Comparison of ENCODE assay signal across 8 cellular contexts in genomic region chr6:149648148-149649145, GRCh38.
DNase-seq lines count a peak whose midpoint lies in the region; ATAC-seq and TF ChIP-seq lines count a peak whose summit lies in the region.

Gene KATNA1 (minus strand): TSS chr6:149648714. CDS start chr6:149638547, 10,167 bp downstream.

- H3K4me3 ChIP-seq in AG10803 (ENCODE audit: low read length): peak within 1 kb of the TSS; percentile 76

- peak; percentile 66 for DNase-seq in AG10803 (ENCODE audit: low read depth)
- DNase-seq in NCI-H345 treated with DMSO at 0.1 percent for 48 hours (lab: John Stamatoyannopoulos, UW; ENCODE audit: unreplicated experiment): peak; percentile 83
- DNase-seq in cerebellar cortex (ENCODE audit: low spot score): peak; percentile 84
- peak; percentile 97 for DNase-seq in islet precursor cell
- peak; percentile 85 for DNase-seq in stimulated activated CD4-positive, alpha-beta T cell treated with anti-CD3 and anti-CD28 coated beads, Interleukin-12 subunit alpha, Interleukin-12 subunit beta, amount 100 ng/mL, for 4 hours

- ATAC-seq in GM19035 (IDR thresholded peaks at IDR 0.05; ENCODE audit: unreplicated experiment) (peak; percentile 93), HG03342 (IDR thresholded peaks at IDR 0.05; ENCODE audit: unreplicated experiment) (peak; percentile 90)
- ATAC-seq in activated CD4-positive, CD25-positive, alpha-beta regulatory T cell treated with anti-CD3 and anti-CD28 coated beads, Interleukin-2, amount 50 U/mL, for 24 hours: peak; percentile 93 to 95

- TF ChIP-seq CTCF in AG10803 (conservative IDR thresholded peaks at IDR 0.05; ENCODE audit: low read length): no peak

Comparison
In these comparisons a context has a peak if more than half of its experiments do, and no peak if none do; other contexts are left out.
1. Peak in every context shown above with its lines: DNase-seq, ATAC-seq and H3K4me3 ChIP-seq.